ENCODE assay signal across 8 cellular contexts in the genomic region with DNA sequence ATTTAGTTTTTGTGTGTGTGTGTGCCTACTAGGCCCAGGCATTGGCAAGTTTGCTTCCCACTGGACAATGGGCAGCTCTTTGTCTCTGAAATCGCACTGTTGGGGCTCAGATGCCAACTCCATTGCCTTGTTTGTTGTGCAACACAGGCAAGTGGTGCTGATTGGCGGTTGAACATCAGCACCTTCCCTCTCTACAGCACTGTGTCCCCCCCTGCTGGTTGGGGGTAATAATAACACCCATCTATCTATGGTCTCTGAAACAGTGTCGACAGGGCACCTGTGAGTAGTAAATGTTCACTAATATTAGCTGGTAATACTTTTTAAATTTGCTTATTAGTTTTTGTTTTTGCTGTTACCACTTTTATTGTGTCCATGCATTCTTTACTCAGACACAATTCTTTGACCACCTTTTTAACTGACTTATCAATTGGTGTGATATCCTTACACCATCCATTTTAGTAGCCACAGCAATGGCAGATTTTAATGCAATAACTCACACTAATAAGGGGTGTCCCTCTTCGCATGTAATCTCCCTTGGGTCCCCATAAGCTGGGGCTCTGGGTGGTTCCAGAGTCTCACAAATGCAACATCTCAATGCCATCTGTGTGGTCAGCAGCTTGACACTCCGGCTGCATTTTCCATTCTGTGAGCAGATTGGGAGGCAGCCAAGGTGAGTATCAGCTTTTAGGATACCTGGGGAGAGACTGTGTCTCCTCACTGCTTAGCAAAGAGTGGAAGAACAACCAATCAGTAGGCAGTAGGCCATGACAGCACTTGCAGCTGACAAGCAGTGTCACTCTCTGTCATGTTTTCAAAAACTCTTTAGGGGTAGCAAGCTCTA. TPM values are rescaled to one million over a fixed set of nuclear protein-coding genes. Genes with fewer than 3 reads are reported as not detected.
DNase-seq lines count a peak whose midpoint lies in the region; ATAC-seq and TF ChIP-seq lines count a peak whose summit lies in the region.

No MANE protein-coding gene starts in this region.

- H3K4ac ChIP-seq in trophoblast cell (ENCODE audit: low read depth, low read length): no peak overlapping the region

- no peak overlapping the region for H3K4me2 ChIP-seq in trophoblast cell (ENCODE audit: low read length)

- H3K36me3 ChIP-seq in NT2/D1 (ENCODE audit: insufficient read depth, insufficient read length, low read length) (no peaks in the 10 kb centered on the region), trophoblast cell (ENCODE audit: control insufficient read depth in 1 of 2, insufficient read depth in 2 of 2, low read length in 2 of 2) (no peaks in the 10 kb centered on the region)

- H3K9ac ChIP-seq in NT2/D1 (ENCODE audit: insufficient read length, low read depth): no peak overlapping the region
- H3K9ac ChIP-seq in trophoblast cell (ENCODE audit: low read length): no peak overlapping the region

- H3K27me3 ChIP-seq in NT2/D1 (ENCODE audit: insufficient read depth, insufficient read length) (no peaks in the 10 kb centered on the region), trophoblast cell (ENCODE audit: insufficient read depth, low read length) (no peaks in the 10 kb centered on the region)

- H3K9me3 ChIP-seq in NT2/D1 (ENCODE audit: insufficient read depth, low read length) (peaks cover 20% of the 10 kb centered on the region; the same call in 1 of the 2 replicates), trophoblast cell (ENCODE audit: insufficient read depth, low read depth, low read length) (peaks cover 2% of the 10 kb centered on the region)

- no peak overlapping the region for H2BK12ac ChIP-seq in trophoblast cell (ENCODE audit: low read length)

- peaks cover 8% of the 10 kb centered on the region for H3K27me3 Mint-ChIP-seq in chondrocyte (ENCODE audit: low read depth)

- no peaks in the 10 kb centered on the region for H3K79me1 ChIP-seq in trophoblast cell (ENCODE audit: low read length)

- H3K4me3 ChIP-seq in NT2/D1 (ENCODE audit: insufficient read length, low read depth) (no peak overlapping the region), trophoblast cell (ENCODE audit: low read depth, low read length) (no peak overlapping the region)

- no peaks in the 10 kb centered on the region for H3K36me3 Mint-ChIP-seq in chondrocyte (ENCODE audit: low read depth)

- H4K91ac ChIP-seq in trophoblast cell (ENCODE audit: low read depth, low read length): no peak overlapping the region

- H3K79me2 ChIP-seq in trophoblast cell (ENCODE audit: control insufficient read depth, insufficient read depth, low read length, poor library complexity): no peaks in the 10 kb centered on the region

- no peak overlapping the region for H3K14ac ChIP-seq in trophoblast cell (ENCODE audit: low read length)

- peak; percentile 82 for TF ChIP-seq CTCF in C4-2B (conservative IDR thresholded peaks at IDR 0.05)
- TF ChIP-seq CTCF in chondrocyte (IDR thresholded peaks at IDR 0.05): peak; percentile 70

- H3K4me1 Mint-ChIP-seq in chondrocyte (ENCODE audit: low read depth): no peaks in the 10 kb centered on the region

- no peak overlapping the region for H2AFZ ChIP-seq in trophoblast cell (ENCODE audit: insufficient read depth, low read length, poor library complexity)

- ATAC-seq in GM19023 (IDR thresholded peaks at IDR 0.05; ENCODE audit: unreplicated experiment): peak; percentile 67
- ATAC-seq in GM21723 (IDR thresholded peaks at IDR 0.05; ENCODE audit: unreplicated experiment): no peak

- H3K4me3 Mint-ChIP-seq in chondrocyte (ENCODE audit: unreplicated experiment): no peak overlapping the region

- H3K9me3 Mint-ChIP-seq in chondrocyte (ENCODE audit: low read depth): no peaks in the 10 kb centered on the region

- H3K27ac Mint-ChIP-seq in chondrocyte (ENCODE audit: unreplicated experiment): no peak overlapping the region

- no peak overlapping the region for H2AK5ac ChIP-seq in trophoblast cell (ENCODE audit: low read length)

- no CpG with 5 or more reads among the region's 5 CpGs for WGBS in trophoblast cell (ENCODE audit: extremely low coverage, insufficient coverage, insufficient read length)

- no peak overlapping the region for H3K18ac ChIP-seq in trophoblast cell (ENCODE audit: low read length)

- peak; percentile 63 for DNase-seq in NT2/D1 (ENCODE audit: low read depth, low spot score)
- no peak for DNase-seq in chondrocyte (ENCODE audit: low spot score)
- DNase-seq in trophoblast cell: peak; percentile 16 to 47
- no peak for DNase-seq in stimulated activated naive CD4-positive, alpha-beta T cell treated with Interleukin-2 at 50 U/mL for 16 hours (lab: John Stamatoyannopoulos, UW)
- no peak for DNase-seq in activated gamma-delta T cell treated with Interleukin-2 at 50 U/mL for 16 hours

- no peak overlapping the region for H3K27ac ChIP-seq in C4-2B
- H3K27ac ChIP-seq in trophoblast cell (ENCODE audit: low read depth, low read length): no peak overlapping the region

- no peak overlapping the region for H4K12ac ChIP-seq in trophoblast cell (ENCODE audit: low read depth, low read length)

- no peak overlapping the region for H2BK5ac ChIP-seq in trophoblast cell (ENCODE audit: low read depth, low read length, poor library complexity)

- no peak overlapping the region for H3K23ac ChIP-seq in trophoblast cell (ENCODE audit: low read length)

- H2BK120ac ChIP-seq in trophoblast cell (ENCODE audit: insufficient read depth, low read length, poor library complexity): no peak overlapping the region

- no peak overlapping the region for H4K8ac ChIP-seq in trophoblast cell (ENCODE audit: low read depth, low read length)

- no peaks in the 10 kb centered on the region for H3K4me1 ChIP-seq in NT2/D1 (ENCODE audit: insufficient read depth, insufficient read length)
- no peaks in the 10 kb centered on the region for H3K4me1 ChIP-seq in trophoblast cell (ENCODE audit: control insufficient read depth in 1 of 2, insufficient read depth in 2 of 2, low read length in 2 of 2)

RNA-seq across cellular contexts. Expression of gene UQCRFS1, which starts 47.7 kb away (rescaled TPM):
- 22.6 to 24.6 TPM (median 22.8 TPM) in 3 replicates for total RNA-seq in chondrocyte
- polyA plus RNA-seq in trophoblast cell (2013): 33.0 and 34.2 TPM in 2 replicates

Comparison
In these comparisons a context has a peak if more than half of its experiments do, and no peak if none do; other contexts are left out.
1. DNase-seq: peak in NT2/D1 (single experiment) and trophoblast cell (2 of 2); none in chondrocyte (single experiment), stimulated activated naive CD4-positive, alpha-beta T cell treated with Interleukin-2 at 50 U/mL for 16 hours (single experiment) and activated gamma-delta T cell treated with Interleukin-2 at 50 U/mL for 16 hours (single experiment).